In genomic region chr19:15897738-15898276, GRCh38 we compare ENCODE assay signal across 1 cellular context.
A peak's percentile ranks its signal among the peaks of the same experiment; 100 is the strongest.
TF ChIP-seq lines count a peak whose summit lies in the region.

Gene CYP4F2 (minus strand): TSS chr19:15898074. CDS start chr19:15897611, 463 bp downstream.

TF ChIP-seq in HepG2, 621 proteins besides CTCF, POLR2A, EP300 and RAD21 (continued from another document):
- TF ChIP-seq ZNF18 (CRISPR knock-in tag; IDR thresholded peaks at IDR 0.05; ENCODE audit: insufficient replicate concordance) (no peak), ZNF790 (CRISPR knock-in tag; IDR thresholded peaks at IDR 0.05; ENCODE audit: borderline replicate concordance) (no peak), ARNT (IDR thresholded peaks at IDR 0.05) (no peak), HMG20A (CRISPR knock-in tag; IDR thresholded peaks at IDR 0.05; ENCODE audit: borderline replicate concordance) (no peak), RBAK (CRISPR knock-in tag; IDR thresholded peaks at IDR 0.05) (no peak), SIX4 (CRISPR knock-in tag; IDR thresholded peaks at IDR 0.05) (no peak), ZFP91 (CRISPR knock-in tag; IDR thresholded peaks at IDR 0.05; ENCODE audit: borderline replicate concordance) (peak; percentile 22; the same call in 1 of the 2 replicates), ZBTB49 (CRISPR knock-in tag; IDR thresholded peaks at IDR 0.05; ENCODE audit: borderline replicate concordance) (no peak), LBX2 (CRISPR knock-in tag; IDR thresholded peaks at IDR 0.05; ENCODE audit: borderline replicate concordance) (no peak), NR2F2 (IDR thresholded peaks at IDR 0.05; ENCODE audit: borderline replicate concordance, low read depth) (peak; percentile 41; the same call in 1 of the 2 replicates), ZBTB3 (CRISPR knock-in tag; IDR thresholded peaks at IDR 0.05; ENCODE audit: borderline replicate concordance, low read depth) (no peak), ZNF432 (CRISPR knock-in tag; IDR thresholded peaks at IDR 0.05; ENCODE audit: borderline replicate concordance) (no peak), BRCA1 (CRISPR knock-in tag; IDR thresholded peaks at IDR 0.05) (peak; percentile 47; the same call in 1 of the 2 replicates), DBP (CRISPR knock-in tag; IDR thresholded peaks at IDR 0.05; ENCODE audit: not compliant biosample characterization) (no peak), ARHGAP35 (CRISPR knock-in tag; IDR thresholded peaks at IDR 0.05; ENCODE audit: borderline replicate concordance) (no peak)
